In the genomic region with DNA sequence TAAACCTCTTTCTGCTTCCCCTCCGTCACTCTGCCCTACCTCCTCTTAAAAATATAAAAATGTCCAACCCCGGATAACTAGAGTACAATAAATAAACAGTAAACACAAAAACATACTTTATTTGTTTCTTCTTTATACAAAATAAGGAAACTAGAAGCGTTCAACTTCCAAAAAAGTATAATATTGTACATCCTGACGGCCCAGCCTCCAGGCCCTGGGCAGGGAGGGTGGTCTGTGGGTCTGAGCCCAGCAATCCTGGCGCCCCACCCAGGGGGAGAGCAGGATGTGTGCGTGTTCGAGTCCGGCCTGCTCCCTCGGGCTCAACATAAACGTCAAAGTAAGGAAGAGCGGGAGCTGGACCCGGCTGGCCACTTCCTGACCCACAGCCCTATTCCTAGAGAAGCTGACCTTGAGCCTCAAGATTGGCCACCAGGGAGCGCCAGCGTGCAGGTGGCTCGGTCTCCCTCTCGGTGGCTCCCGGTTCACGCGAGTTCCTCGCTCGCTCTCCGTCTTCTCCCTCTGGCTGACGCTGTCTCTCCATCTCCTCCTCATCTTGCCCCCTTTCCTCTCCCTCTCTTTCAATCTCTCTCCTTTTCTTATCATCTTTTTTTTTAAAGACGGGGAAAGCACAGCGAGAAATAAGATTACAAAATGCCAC, we compare ENCODE assay signal across 1 cellular context.
TF ChIP-seq lines count a peak whose summit lies in the region.

No MANE protein-coding gene starts in this region.

TF ChIP-seq in endothelial cell of umbilical vein, 7 proteins besides CTCF, POLR2A, EP300 and RAD21:
- TF ChIP-seq POLR2AphosphoS5 (IDR thresholded peaks at IDR 0.05; ENCODE audit: insufficient read depth, low read depth, low read length) (no peak), EZH2 (IDR thresholded peaks at IDR 0.05; ENCODE audit: borderline replicate concordance, low read depth, low read length, severe bottlenecking) (no peak), GATA2 (IDR thresholded peaks at IDR 0.05; ENCODE audit: insufficient read depth, insufficient read length, low read depth, low read length) (no peak), FOS (IDR thresholded peaks at IDR 0.05; ENCODE audit: borderline replicate concordance, insufficient read depth, low read length) (no peak), JUN (IDR thresholded peaks at IDR 0.05; ENCODE audit: borderline replicate concordance, insufficient read depth, insufficient read length, low read depth) (no peak)
